In the genomic region with DNA sequence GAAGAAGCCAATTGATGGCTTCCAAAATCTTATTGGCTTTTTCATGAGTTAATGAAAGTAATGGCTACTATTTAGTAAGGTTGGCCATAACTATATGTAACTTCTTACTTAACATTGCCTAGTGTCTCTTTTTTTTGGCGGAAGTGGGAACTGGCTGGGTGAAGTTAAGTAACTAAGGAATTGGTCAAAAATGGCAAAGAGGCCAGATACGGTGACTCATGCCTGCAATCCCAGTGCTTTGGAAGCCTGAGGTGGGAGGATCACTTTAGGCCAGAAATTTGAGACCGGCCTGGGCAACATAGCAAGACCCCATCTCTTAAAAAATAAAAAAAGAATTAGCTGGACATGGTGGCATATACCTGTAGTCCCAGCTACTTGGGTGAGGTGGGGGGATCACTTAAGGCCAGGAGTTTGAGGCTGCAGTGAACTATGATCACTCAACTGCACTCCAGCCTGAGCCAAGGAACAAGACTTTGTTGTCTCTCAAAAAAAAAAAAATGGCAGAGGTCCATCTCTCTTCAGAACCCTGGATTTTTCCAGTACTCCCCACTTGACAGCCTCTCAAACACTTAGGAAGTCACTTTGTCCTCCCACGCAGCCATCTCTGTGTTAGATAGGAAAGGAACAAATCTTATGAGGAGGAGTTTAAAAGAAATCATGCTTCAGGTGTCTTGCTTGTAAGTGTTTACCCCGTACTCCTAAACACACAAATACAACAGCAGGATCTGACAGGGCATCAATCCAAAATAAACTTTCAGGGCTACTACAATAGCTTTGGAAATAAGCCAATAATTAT, we compare ENCODE assay signal across 16 cellular contexts.
A peak's percentile ranks its signal among the peaks of the same experiment; 100 is the strongest.
DNase-seq lines count a peak whose midpoint lies in the region; TF ChIP-seq lines count a peak whose summit lies in the region.
"Had no signal": no experiment of that assay in that cellular context is flagged by ENCODE, and none has a peak within 500 bp of the region (broad histone marks: within the 10 kb centered on the region; RNA-seq: fewer than 3 reads in every experiment).

No MANE protein-coding gene starts in this region.

- H3K4me3 ChIP-seq in mammary epithelial cell (replicated peaks in 1 of 3; ENCODE audit: insufficient read depth in 1 of 3, low read depth in 2 of 3, low read length in 3 of 3), result no peak overlapping the region
- no peak overlapping the region for H3K4me3 ChIP-seq in SJSA1
- H3K4me3 ChIP-seq in fibroblast of villous mesenchyme (ENCODE audit: low read depth, low read length), result no peak overlapping the region
- no peak overlapping the region for H3K4me3 ChIP-seq in thyroid gland (replicated peaks in 1 of 3)
- H3K4me3 ChIP-seq in A673 (ENCODE audit: low read depth, low read length, poor library complexity, severe bottlenecking), result no peak overlapping the region
- H3K4me3 ChIP-seq: breast epithelium had no signal

- no peak for TF ChIP-seq POLR2A in thyroid gland (IDR thresholded peaks at IDR 0.05)

- H3K9me3 ChIP-seq in mammary epithelial cell (replicated peaks; ENCODE audit: insufficient read depth, low read length), result no peaks in the 10 kb centered on the region
- no peaks in the 10 kb centered on the region for H3K9me3 ChIP-seq in SJSA1 (replicated peaks)
- no peaks in the 10 kb centered on the region for H3K9me3 ChIP-seq in thyroid gland
- H3K9me3 ChIP-seq in A673 (ENCODE audit: low read depth, low read length, poor library complexity, severe bottlenecking), result no peaks in the 10 kb centered on the region
- H3K9me3 ChIP-seq: breast epithelium had no signal

- BruUV-seq in MCF 10A (replicated peaks; lab: Mats Ljungman, UMichigan) (no TSS peak), mammary epithelial cell (replicated peaks; lab: Mats Ljungman, UMichigan) (no TSS peak), A673 (replicated peaks; lab: Mats Ljungman, UMichigan) (no TSS peak)

- DNase-seq in MCF 10A (ENCODE audit: unreplicated experiment) (peak; percentile 95), mammary epithelial cell (no peak), SJSA1 (ENCODE audit: low read depth in 1 of 2, low spot score in 2 of 2) (peak; percentile 41 to 71), fibroblast of villous mesenchyme (ENCODE audit: low read depth) (peak; percentile 89), thyroid gland (peak; percentile 75 to 76), NOMO-1 treated with DMSO at 0.1 percent for 48 hours (lab: John Stamatoyannopoulos, UW; ENCODE audit: unreplicated experiment) (no peak), A673 (ENCODE audit: low spot score) (no peak)
- no peak for DNase-seq in activated CD4-positive, alpha-beta memory T cell treated with anti-CD3 and anti-CD28 coated beads for 36 hours
- DNase-seq: activated CD4-positive, CD25-positive, alpha-beta regulatory T cell; activated naive CD4-positive, alpha-beta T cell treated with anti-CD3 and anti-CD28 coated beads, Interleukin-2, amount 10 ng/mL, durations not matched to agents 7 days and 5 days; Calu3; effector memory CD8-positive, alpha-beta T cell; NCI-H2107 had no signal

- H2AFZ ChIP-seq in mammary epithelial cell (ENCODE audit: low read depth, low read length), result no peak overlapping the region

- H3K79me2 ChIP-seq in mammary epithelial cell (ENCODE audit: insufficient read depth, low read length), result no peaks in the 10 kb centered on the region

- no peak for TF ChIP-seq CTCF in MCF 10A (IDR thresholded peaks at IDR 0.05; ENCODE audit: unreplicated experiment)
- TF ChIP-seq CTCF in mammary epithelial cell (conservative IDR thresholded peaks at IDR 0.05 in 1 of 2, IDR thresholded peaks at IDR 0.05 in 1 of 2; ENCODE audit: extremely low read depth in 1 of 2, insufficient read depth in 1 of 2, low read depth in 1 of 2, low read length in 2 of 2), result no peak
- TF ChIP-seq CTCF in fibroblast of villous mesenchyme (IDR thresholded peaks at IDR 0.05; ENCODE audit: insufficient read depth, low read depth, low read length), result no peak
- no peak for TF ChIP-seq CTCF in thyroid gland (IDR thresholded peaks at IDR 0.05)
- TF ChIP-seq CTCF in A673 (conservative IDR thresholded peaks at IDR 0.05; ENCODE audit: low read depth, low read length), result no peak

- H3K27me3 Mint-ChIP-seq in MCF 10A (ENCODE audit: insufficient read depth, unreplicated experiment), result no peaks in the 10 kb centered on the region
- peaks cover 3% of the 10 kb centered on the region for H3K27me3 Mint-ChIP-seq in activated CD4-positive, alpha-beta memory T cell treated with anti-CD3 and anti-CD28 coated beads for 36 hours

- H3K9ac ChIP-seq in mammary epithelial cell (ENCODE audit: insufficient read depth, low read length), result no peak overlapping the region

- CTCF ChIA-PET in MCF 10A (lab: Yijun Ruan, JAX), result interaction anchor here (0.6 to 1.4 kb wide), 6 partner anchors 9 to 25 kb away, joined by 3 to 6 read pairs (median 4); no protein-coding TSS in a partner anchor
- CTCF ChIA-PET in mammary epithelial cell (lab: Charles Lee; ENCODE audit: low non-redundant PET), result no interaction called here
- CTCF ChIA-PET in activated CD4-positive, alpha-beta memory T cell treated with anti-CD3 and anti-CD28 coated beads for 36 hours (lab: Charles Lee), result no interaction called here
- CTCF ChIA-PET in A673 (lab: Charles Lee), result interaction anchor here (0.6 kb wide), 1 partner anchor 29 kb away, joined by 3 read pairs; no protein-coding TSS in a partner anchor

- H3K27ac ChIP-seq in mammary epithelial cell (ENCODE audit: insufficient read depth, low read depth, low read length) (no peak overlapping the region), SJSA1 (peak overlapping the region; percentile 11; the same call in 1 of the 2 replicates), thyroid gland (peak overlapping the region; percentile 31 to 63 (median 59)), A673 (ENCODE audit: low read depth, low read length, poor library complexity, severe bottlenecking) (no peak overlapping the region)
- H3K27ac ChIP-seq: breast epithelium, HL-60 had no signal

- intact Hi-C loops in MCF 10A (cut with micrococcal nuclease) (loop anchor here (5.0 kb wide), 2 partner anchors 67 to 152 kb away; no protein-coding TSS in a partner anchor), mammary epithelial cell (cut with micrococcal nuclease) (loop anchor here (10.0 kb wide), 1 partner anchor 90 kb away; no protein-coding TSS in a partner anchor), thyroid gland (cut with DNase I) (no loop called here), A673 (cut with micrococcal nuclease; ENCODE audit: unreplicated experiment) (no loop called here)
- intact Hi-C loops in activated CD4-positive, alpha-beta memory T cell treated with anti-CD3 and anti-CD28 coated beads for 36 hours (cut with micrococcal nuclease), result no loop called here

- in situ Hi-C loops in mammary epithelial cell (cut with MboI; ENCODE audit: low sequenced_read_pairs in 2 of 2), result no loop called here

- dilution Hi-C loops in mammary epithelial cell (cut with HindIII; ENCODE audit: low sequenced_read_pairs), result no loop called here

- H3K27me3 ChIP-seq in mammary epithelial cell (ENCODE audit: insufficient read depth, low read length) (no peaks in the 10 kb centered on the region), SJSA1 (replicated peaks) (no peaks in the 10 kb centered on the region), thyroid gland (no peaks in the 10 kb centered on the region), A673 (replicated peaks; ENCODE audit: insufficient read depth, low read depth, low read length, poor library complexity) (no peaks in the 10 kb centered on the region)
- H3K27me3 ChIP-seq: breast epithelium had no signal

- POLR2A ChIA-PET in MCF 10A (lab: Yijun Ruan, JAX), result interaction anchor here (0.6 to 1.2 kb wide), 4 partner anchors 11 to 60 kb away, joined by 3 to 6 read pairs (median 4); no protein-coding TSS in a partner anchor
- POLR2A ChIA-PET in activated CD4-positive, alpha-beta memory T cell treated with anti-CD3 and anti-CD28 coated beads for 36 hours (lab: Charles Lee), result interaction anchor here (0.5 kb wide), 1 partner anchor 1081 kb away, joined by 3 read pairs; no protein-coding TSS in a partner anchor
- POLR2A ChIA-PET in A673 (lab: Charles Lee; ENCODE audit: low non-redundant PET), result no interaction called here

- H3K36me3 ChIP-seq in mammary epithelial cell (ENCODE audit: insufficient read depth, low read length) (no peaks in the 10 kb centered on the region), SJSA1 (no peaks in the 10 kb centered on the region), thyroid gland (no peaks in the 10 kb centered on the region), A673 (ENCODE audit: insufficient read depth, low read length, poor library complexity, severe bottlenecking) (no peaks in the 10 kb centered on the region)
- H3K36me3 ChIP-seq: breast epithelium had no signal

- no peak overlapping the region for H3K4me2 ChIP-seq in mammary epithelial cell (ENCODE audit: insufficient read depth, low read depth, low read length)

- no peaks in the 10 kb centered on the region for H4K20me1 ChIP-seq in mammary epithelial cell (ENCODE audit: insufficient read depth, low read length)

- H3K27ac Mint-ChIP-seq in MCF 10A (ENCODE audit: low read depth, unreplicated experiment), result peak overlapping the region; percentile 19
- no peak overlapping the region for H3K27ac Mint-ChIP-seq in activated CD4-positive, alpha-beta memory T cell treated with anti-CD3 and anti-CD28 coated beads for 36 hours
- H3K27ac Mint-ChIP-seq: activated naive CD4-positive, alpha-beta T cell treated with anti-CD3 and anti-CD28 coated beads, Interleukin-2, amount 10 ng/mL, durations not matched to agents 7 days and 5 days; effector memory CD8-positive, alpha-beta T cell had no signal

- peaks cover 43% of the 10 kb centered on the region for H3K4me1 Mint-ChIP-seq in MCF 10A (ENCODE audit: insufficient read depth, unreplicated experiment)
- H3K4me1 Mint-ChIP-seq in activated CD4-positive, alpha-beta memory T cell treated with anti-CD3 and anti-CD28 coated beads for 36 hours (ENCODE audit: low read depth), result no peaks in the 10 kb centered on the region
- H3K4me1 Mint-ChIP-seq: activated naive CD4-positive, alpha-beta T cell treated with anti-CD3 and anti-CD28 coated beads, Interleukin-2, amount 10 ng/mL, durations not matched to agents 7 days and 5 days; neural crest cell had no signal

- no peaks in the 10 kb centered on the region for H3K36me3 Mint-ChIP-seq in MCF 10A (ENCODE audit: insufficient read depth, unreplicated experiment)
- no peaks in the 10 kb centered on the region for H3K36me3 Mint-ChIP-seq in activated CD4-positive, alpha-beta memory T cell treated with anti-CD3 and anti-CD28 coated beads for 36 hours
- H3K36me3 Mint-ChIP-seq: activated naive CD4-positive, alpha-beta T cell treated with anti-CD3 and anti-CD28 coated beads, Interleukin-2, amount 10 ng/mL, durations not matched to agents 7 days and 5 days had no signal

- H3K9me3 Mint-ChIP-seq in MCF 10A (ENCODE audit: unreplicated experiment), result no peaks in the 10 kb centered on the region
- no peaks in the 10 kb centered on the region for H3K9me3 Mint-ChIP-seq in activated CD4-positive, alpha-beta memory T cell treated with anti-CD3 and anti-CD28 coated beads for 36 hours
- H3K9me3 Mint-ChIP-seq: activated naive CD4-positive, alpha-beta T cell treated with anti-CD3 and anti-CD28 coated beads, Interleukin-2, amount 10 ng/mL, durations not matched to agents 7 days and 5 days; effector memory CD8-positive, alpha-beta T cell; neural crest cell had no signal

- whole genome bisulfite sequencing in mammary epithelial cell (ENCODE audit: low coverage, missing lambda C conversion rate), result 94% methylated on average over 5 of the region's 5 CpGs
- WGBS in thyroid gland, 2 donors, result 51 to 63% methylated on average over 5 of the region's 5 CpGs

- H3K4me1 ChIP-seq in mammary epithelial cell (ENCODE audit: insufficient read depth, low read length) (peaks cover 29% of the 10 kb centered on the region), SJSA1 (replicated peaks) (peaks cover 46% of the 10 kb centered on the region), thyroid gland (peaks cover 19 to 34% of the 10 kb centered on the region in 2 donors), A673 (ENCODE audit: insufficient read depth, low read length, poor library complexity, severe bottlenecking) (no peaks in the 10 kb centered on the region)
- H3K4me1 ChIP-seq: breast epithelium had no signal

- no peak overlapping the region for H3K4me3 Mint-ChIP-seq in MCF 10A (ENCODE audit: unreplicated experiment)
- H3K4me3 Mint-ChIP-seq in activated CD4-positive, alpha-beta memory T cell treated with anti-CD3 and anti-CD28 coated beads for 36 hours, result no peak overlapping the region
- H3K4me3 Mint-ChIP-seq: activated naive CD4-positive, alpha-beta T cell treated with anti-CD3 and anti-CD28 coated beads, Interleukin-2, amount 10 ng/mL, durations not matched to agents 7 days and 5 days; effector memory CD8-positive, alpha-beta T cell; neural crest cell had no signal

Comparison
In these comparisons a context has a peak if more than half of its experiments do, and no peak if none do; other contexts are left out.
1. DNase-seq: peak in MCF 10A (single experiment), SJSA1 (2 of 2), fibroblast of villous mesenchyme (single experiment) and thyroid gland (2 of 2); none in mammary epithelial cell (single experiment), NOMO-1 treated with DMSO at 0.1 percent for 48 hours (single experiment), activated CD4-positive, alpha-beta memory T cell treated with anti-CD3 and anti-CD28 coated beads for 36 hours (single experiment) and A673 (single experiment).
2. CTCF ChIA-PET loops: an anchor here in MCF 10A (0.6 to 1.4 kb wide) and A673 (0.6 kb wide); none called in mammary epithelial cell and activated CD4-positive, alpha-beta memory T cell treated with anti-CD3 and anti-CD28 coated beads for 36 hours.
3. H3K27ac ChIP-seq: peak in SJSA1 (single experiment) and thyroid gland (3 of 3); none in mammary epithelial cell (single experiment) and A673 (single experiment).
4. intact Hi-C loops: an anchor here in MCF 10A (5.0 kb wide) and mammary epithelial cell (10.0 kb wide); none called in thyroid gland, activated CD4-positive, alpha-beta memory T cell treated with anti-CD3 and anti-CD28 coated beads for 36 hours and A673.